17 cellular contexts compared by ENCODE assay signal in genomic region chr3:98565237-98565643, GRCh38. TPM values are rescaled to one million over a fixed set of nuclear protein-coding genes. Genes with fewer than 3 reads are reported as not detected.
DNase-seq lines count a peak whose midpoint lies in the region; ATAC-seq and TF ChIP-seq lines count a peak whose summit lies in the region.
"Had no signal": no experiment of that assay in that cellular context is flagged by ENCODE, and none has a peak within 500 bp of the region (broad histone marks: within the 10 kb centered on the region; RNA-seq: fewer than 3 reads in every experiment).

No MANE protein-coding gene starts in this region.

- no peak for DNase-seq in CD4-positive, CD25-positive, alpha-beta regulatory T cell
- DNase-seq in GM06990 (ENCODE audit: extremely low read depth, insufficient read length) (peak; percentile 51), M059J (ENCODE audit: low read depth) (peak; percentile 79), posterior cingulate gyrus (no peak), A673 (ENCODE audit: low spot score) (no peak), 8988T (no peak), left ventricle myocardium superior (no peak)
- no peak for DNase-seq in effector memory CD8-positive, alpha-beta T cell
- DNase-seq: activated CD4-positive, alpha-beta T cell treated with anti-CD3 and anti-CD28 coated beads for 48 hours; aorta; head of caudate nucleus; NCI-H1417 treated with DMSO at 0.1 percent for 48 hours had no signal

- POLR2A ChIA-PET in A673 (lab: Charles Lee; ENCODE audit: low non-redundant PET): no interaction called here

- BruUV-seq in A673 (replicated peaks; lab: Mats Ljungman, UMichigan): no TSS peak

- H3K36me3 ChIP-seq in CD4-positive, CD25-positive, alpha-beta regulatory T cell (ENCODE audit: control insufficient read depth, insufficient read depth, low read length): no peaks in the 10 kb centered on the region
- no peaks in the 10 kb centered on the region for H3K36me3 ChIP-seq in GM06990 (ENCODE audit: control insufficient read depth, insufficient read depth, low read length)
- H3K36me3 ChIP-seq in A673 (ENCODE audit: insufficient read depth, low read length, poor library complexity, severe bottlenecking): no peaks in the 10 kb centered on the region

- CTCF ChIA-PET in A673 (lab: Charles Lee): no interaction called here

- TF ChIP-seq CTCF in GM06990 (IDR thresholded peaks at IDR 0.05; ENCODE audit: insufficient read depth, low read length, poor library complexity, severe bottlenecking): no peak
- no peak for TF ChIP-seq CTCF in A673 (conservative IDR thresholded peaks at IDR 0.05; ENCODE audit: low read depth, low read length)

- H3K27me3 Mint-ChIP-seq in CD4-positive, CD25-positive, alpha-beta regulatory T cell: peaks cover 4% of the 10 kb centered on the region
- no peaks in the 10 kb centered on the region for H3K27me3 Mint-ChIP-seq in effector memory CD8-positive, alpha-beta T cell

- peak overlapping the region; percentile 94 for H3K27ac ChIP-seq in CD4-positive, CD25-positive, alpha-beta regulatory T cell (ENCODE audit: insufficient read depth, low read length, poor library complexity, severe bottlenecking)
- no peak overlapping the region for H3K27ac ChIP-seq in A673 (ENCODE audit: low read depth, low read length, poor library complexity, severe bottlenecking)
- H3K27ac ChIP-seq: C4-2B, parathyroid adenoma, SK-N-MC had no signal

- intact Hi-C loops in posterior cingulate gyrus (cut with DNase I) (no loop called here), A673 (cut with micrococcal nuclease; ENCODE audit: unreplicated experiment) (no loop called here), left ventricle myocardium superior (cut with micrococcal nuclease) (no loop called here)

- peak overlapping the region; percentile 34 to 82 (median 70) for H3K4me3 Mint-ChIP-seq in CD4-positive, CD25-positive, alpha-beta regulatory T cell
- H3K4me3 Mint-ChIP-seq in effector memory CD8-positive, alpha-beta T cell: peak overlapping the region; percentile 73 to 80

- H3K27me3 ChIP-seq in CD4-positive, CD25-positive, alpha-beta regulatory T cell (ENCODE audit: control insufficient read depth, insufficient read depth, low read length): no peaks in the 10 kb centered on the region
- H3K27me3 ChIP-seq in GM06990 (replicated peaks; ENCODE audit: control insufficient read depth, insufficient read depth, low read length): no peaks in the 10 kb centered on the region
- H3K27me3 ChIP-seq in A673 (replicated peaks; ENCODE audit: insufficient read depth, low read depth, low read length, poor library complexity): no peaks in the 10 kb centered on the region

- no peaks in the 10 kb centered on the region for H3K36me3 Mint-ChIP-seq in CD4-positive, CD25-positive, alpha-beta regulatory T cell
- H3K36me3 Mint-ChIP-seq in effector memory CD8-positive, alpha-beta T cell (ENCODE audit: insufficient read depth): peaks cover 26% of the 10 kb centered on the region

- H3K4me1 ChIP-seq in CD4-positive, CD25-positive, alpha-beta regulatory T cell (ENCODE audit: control insufficient read depth, insufficient read depth, low read length, poor library complexity, severe bottlenecking): peaks cover 71% of the 10 kb centered on the region
- H3K4me1 ChIP-seq in A673 (ENCODE audit: insufficient read depth, low read length, poor library complexity, severe bottlenecking): no peaks in the 10 kb centered on the region
- H3K4me1 ChIP-seq: parathyroid adenoma had no signal

- peak overlapping the region; percentile 60 to 95 (median 92) for H3K27ac Mint-ChIP-seq in CD4-positive, CD25-positive, alpha-beta regulatory T cell
- H3K27ac Mint-ChIP-seq in effector memory CD8-positive, alpha-beta T cell: peak overlapping the region; percentile 99

- H3K9me3 ChIP-seq in CD4-positive, CD25-positive, alpha-beta regulatory T cell (ENCODE audit: control insufficient read depth in 2 of 2, low read length in 2 of 2): no peaks in the 10 kb centered on the region
- H3K9me3 ChIP-seq in A673 (ENCODE audit: low read depth, low read length, poor library complexity, severe bottlenecking): no peaks in the 10 kb centered on the region

- peaks cover 0 to 3% (median 2%) of the 10 kb centered on the region in 7 donors for H3K9me3 Mint-ChIP-seq in CD4-positive, CD25-positive, alpha-beta regulatory T cell
- no peaks in the 10 kb centered on the region for H3K9me3 Mint-ChIP-seq in effector memory CD8-positive, alpha-beta T cell

- no peak for ATAC-seq in CD4-positive, CD25-positive, alpha-beta regulatory T cell (ENCODE audit: low read depth in 2 of 2)
- no peak for ATAC-seq in effector memory CD8-positive, alpha-beta T cell (replicated peaks)
- no peak for ATAC-seq in left ventricle myocardium superior

- H3K4me1 Mint-ChIP-seq in CD4-positive, CD25-positive, alpha-beta regulatory T cell: peaks cover 45 to 82% (median 65%) of the 10 kb centered on the region in 4 donors
- H3K4me1 Mint-ChIP-seq in effector memory CD8-positive, alpha-beta T cell (ENCODE audit: low read depth in 2 of 2): peaks cover 50 to 63% of the 10 kb centered on the region in 2 donors

- peak overlapping the region; percentile 72 for H3K4me3 ChIP-seq in CD4-positive, CD25-positive, alpha-beta regulatory T cell (ENCODE audit: low read depth, low read length)
- H3K4me3 ChIP-seq in GM06990 (replicated peaks; ENCODE audit: low read depth, low read length): no peak overlapping the region; the same call in 1 of the 2 replicates
- H3K4me3 ChIP-seq in A673 (ENCODE audit: low read depth, low read length, poor library complexity, severe bottlenecking): no peak overlapping the region
- H3K4me3 ChIP-seq: SK-N-MC had no signal

RNA-seq across cellular contexts. Expression of gene CPOX, which starts 28.2 kb away (rescaled TPM):
- 22.8 TPM for total RNA-seq in CD4-positive, CD25-positive, alpha-beta regulatory T cell
- 1 to 10 TPM; 7.1 to 9.5 (median 7.2) TPM for polyA plus RNA-seq in CD4-positive, CD25-positive, alpha-beta regulatory T cell
- 68.9 and 94.6 TPM in 2 replicates for total RNA-seq in M059J (2014; rRNA removed; shearing (Covaris generic))
- 25.8 and 27.7 TPM in 2 replicates for total RNA-seq in A673 (2021)
- 12.1 TPM for total RNA-seq in left ventricle myocardium superior

RNA-seq across cellular contexts. Expression of gene GPR15, which starts 33.5 kb away (rescaled TPM):
- 5.7 TPM for total RNA-seq in CD4-positive, CD25-positive, alpha-beta regulatory T cell
- polyA plus RNA-seq in CD4-positive, CD25-positive, alpha-beta regulatory T cell: 10 to 100 TPM in 2 of 4 donors, 1 to 10 TPM in 2; 8.6 to 72.4 (median 9.8) TPM
- 27.8 and 41.3 TPM in 2 replicates for total RNA-seq in M059J (2014; rRNA removed; shearing (Covaris generic))
- not detected in 2 replicates for total RNA-seq in A673 (2021)
- not detected for total RNA-seq in left ventricle myocardium superior
- total RNA-seq: aorta, HT1080, lower leg skin had no signal
- polyA plus RNA-seq: aorta had no signal

RNA-seq across cellular contexts. Expression of gene CLDND1, which starts 42.5 kb away (rescaled TPM):
- total RNA-seq in CD4-positive, CD25-positive, alpha-beta regulatory T cell: 266 TPM
- 100 to 1,000 TPM; 193 to 320 (median 249) TPM for polyA plus RNA-seq in CD4-positive, CD25-positive, alpha-beta regulatory T cell
- 269 and 350 TPM in 2 replicates for total RNA-seq in M059J (2014; rRNA removed; shearing (Covaris generic))
- 90.7 and 95.6 TPM in 2 replicates for total RNA-seq in A673 (2021)
- 75.6 TPM for total RNA-seq in left ventricle myocardium superior

Comparison
In these comparisons a context has a peak if more than half of its experiments do, and no peak if none do; other contexts are left out.
1. DNase-seq: peak in GM06990 (single experiment) and M059J (single experiment); none in CD4-positive, CD25-positive, alpha-beta regulatory T cell (0 of 3), effector memory CD8-positive, alpha-beta T cell (0 of 3), posterior cingulate gyrus (0 of 10), A673 (single experiment), 8988T (single experiment) and left ventricle myocardium superior (single experiment).